1 cellular context compared by ENCODE assay signal in genomic region chr10:69318087-69318996, GRCh38.
TF ChIP-seq lines count a peak whose summit lies in the region.

No MANE protein-coding gene starts in this region.

TF ChIP-seq in GM12878, 131 proteins besides CTCF, POLR2A, EP300 and RAD21 (continued from another document):
- TF ChIP-seq GATAD2B (conservative IDR thresholded peaks at IDR 0.05; ENCODE audit: low read depth) (peak; percentile 92), RELA (IDR thresholded peaks at IDR 0.05; ENCODE audit: borderline replicate concordance, partially characterized antibody) (peak; percentile 27), TARDBP (IDR thresholded peaks at IDR 0.05; ENCODE audit: borderline replicate concordance) (no peak), SREBF2 (IDR thresholded peaks at IDR 0.05; ENCODE audit: low read length) (no peak), NFIC (IDR thresholded peaks at IDR 0.05; ENCODE audit: low read depth, low read length) (no peak), BACH1 (IDR thresholded peaks at IDR 0.05; ENCODE audit: borderline replicate concordance) (peak; percentile 89), EGR1 (IDR thresholded peaks at IDR 0.05; ENCODE audit: borderline replicate concordance in 1 of 2, low read depth in 2 of 2, low read length in 2 of 2) (peak; percentile 31 to 68; a peak in 2 of 3 replicates), CREM (IDR thresholded peaks at IDR 0.05; ENCODE audit: low read depth) (0 out of 2 replicates have a peak, but pooled peaks have one; percentile 8)
- TF ChIP-seq, protein P1, sequence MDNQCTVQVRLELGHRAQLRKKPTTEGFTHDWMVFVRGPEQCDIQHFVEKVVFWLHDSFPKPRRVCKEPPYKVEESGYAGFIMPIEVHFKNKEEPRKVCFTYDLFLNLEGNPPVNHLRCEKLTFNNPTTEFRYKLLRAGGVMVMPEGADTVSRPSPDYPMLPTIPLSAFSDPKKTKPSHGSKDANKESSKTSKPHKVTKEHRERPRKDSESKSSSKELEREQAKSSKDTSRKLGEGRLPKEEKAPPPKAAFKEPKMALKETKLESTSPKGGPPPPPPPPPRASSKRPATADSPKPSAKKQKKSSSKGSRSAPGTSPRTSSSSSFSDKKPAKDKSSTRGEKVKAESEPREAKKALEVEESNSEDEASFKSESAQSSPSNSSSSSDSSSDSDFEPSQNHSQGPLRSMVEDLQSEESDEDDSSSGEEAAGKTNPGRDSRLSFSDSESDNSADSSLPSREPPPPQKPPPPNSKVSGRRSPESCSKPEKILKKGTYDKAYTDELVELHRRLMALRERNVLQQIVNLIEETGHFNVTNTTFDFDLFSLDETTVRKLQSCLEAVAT (IDR thresholded peaks at IDR 0.05) = peak; percentile 52
- TF ChIP-seq, protein P2, sequence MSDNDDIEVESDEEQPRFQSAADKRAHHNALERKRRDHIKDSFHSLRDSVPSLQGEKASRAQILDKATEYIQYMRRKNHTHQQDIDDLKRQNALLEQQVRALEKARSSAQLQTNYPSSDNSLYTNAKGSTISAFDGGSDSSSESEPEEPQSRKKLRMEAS (IDR thresholded peaks at IDR 0.05; ENCODE audit: low read depth, low read length) = peak; percentile 45; the same call in 1 of the 2 replicates
